Comparison of ENCODE assay signal across 8 cellular contexts in the genomic region with DNA sequence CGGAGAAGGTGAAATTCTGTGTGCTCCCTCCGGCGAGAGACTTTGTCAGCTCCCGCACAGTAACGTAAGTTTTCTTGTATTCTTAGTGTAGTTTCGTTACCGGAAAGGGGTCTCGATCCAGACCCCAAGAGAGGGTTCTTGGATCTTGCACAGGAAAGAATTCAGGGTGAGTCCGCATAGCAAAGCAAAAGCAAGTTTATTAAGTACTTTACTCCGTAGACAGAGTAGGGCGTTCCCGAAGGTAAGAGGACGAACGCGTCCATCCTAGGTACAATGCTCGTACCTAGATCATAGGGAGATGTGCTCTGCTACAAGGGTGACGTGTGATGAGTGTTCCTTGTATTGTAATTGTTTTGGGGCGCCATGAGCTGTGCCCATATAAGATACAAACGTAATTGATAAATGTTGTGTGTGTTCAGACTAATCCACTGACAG.
DNase-seq lines count a peak whose midpoint lies in the region; ATAC-seq and TF ChIP-seq lines count a peak whose summit lies in the region.

No MANE protein-coding gene starts in this region.

- peak overlapping the region; percentile 99 for H3K4me3 Mint-ChIP-seq in effector memory CD8-positive, alpha-beta T cell
- peak overlapping the region; percentile 100 for H3K4me3 Mint-ChIP-seq in nephron

- H3K4me1 Mint-ChIP-seq in effector memory CD8-positive, alpha-beta T cell (ENCODE audit: low read depth in 2 of 2): peaks cover 33 to 43% of the 10 kb centered on the region in 2 donors
- H3K4me1 Mint-ChIP-seq in nephron: peaks cover 39% of the 10 kb centered on the region

- peak overlapping the region; percentile 99 to 100 for H3K27ac Mint-ChIP-seq in effector memory CD8-positive, alpha-beta T cell
- peak overlapping the region; percentile 93 to 99 (median 99) for H3K27ac Mint-ChIP-seq in nephron

- H3K9me3 Mint-ChIP-seq in effector memory CD8-positive, alpha-beta T cell: no peaks in the 10 kb centered on the region
- H3K9me3 Mint-ChIP-seq in nephron: peaks cover 9% of the 10 kb centered on the region

- ATAC-seq in GM18511 (IDR thresholded peaks at IDR 0.05; ENCODE audit: unreplicated experiment): peak; percentile 38
- peak; percentile 10 for ATAC-seq in effector memory CD8-positive, alpha-beta T cell (replicated peaks)

- TF ChIP-seq CTCF in nephron (IDR thresholded peaks at IDR 0.05; ENCODE audit: unreplicated experiment in 3 of 3): no peak

- DNase-seq in HCEC 1CT: peak; percentile 5
- DNase-seq in NCI-H748 treated with DMSO at 0.1 percent for 48 hours (lab: John Stamatoyannopoulos, UW): peak; percentile 54
- DNase-seq in effector memory CD8-positive, alpha-beta T cell: peak in 1 of 3 experiments; percentile 1
- DNase-seq in kidney tubule cell (ENCODE audit: low spot score): no peak
- DNase-seq in RPMI8226: no peak
- DNase-seq in ecto neural progenitor cell (ENCODE audit: low spot score): no peak

- peaks cover 38% of the 10 kb centered on the region for H3K36me3 Mint-ChIP-seq in effector memory CD8-positive, alpha-beta T cell (ENCODE audit: insufficient read depth)
- H3K36me3 Mint-ChIP-seq in nephron (ENCODE audit: low read depth): peaks cover 60% of the 10 kb centered on the region

- no peaks in the 10 kb centered on the region for H3K27me3 Mint-ChIP-seq in effector memory CD8-positive, alpha-beta T cell
- H3K27me3 Mint-ChIP-seq in nephron (ENCODE audit: low read depth): no peaks in the 10 kb centered on the region

Comparison
In these comparisons a context has a peak if more than half of its experiments do, and no peak if none do; other contexts are left out.
1. DNase-seq: peak in HCEC 1CT (single experiment) and NCI-H748 treated with DMSO at 0.1 percent for 48 hours (single experiment); none in kidney tubule cell (single experiment), RPMI8226 (single experiment) and ecto neural progenitor cell (single experiment).